ENCODE assay signal across 20 cellular contexts in genomic region chr12:95207407-95207806, GRCh38. TPM values are rescaled to one million over a fixed set of nuclear protein-coding genes. Genes with fewer than 3 reads are reported as not detected.
DNase-seq lines count a peak whose midpoint lies in the region; ATAC-seq, FAIRE-seq and TF ChIP-seq lines count a peak whose summit lies in the region.
"Had no signal": no experiment of that assay in that cellular context is flagged by ENCODE, and none has a peak within 500 bp of the region (broad histone marks: within the 10 kb centered on the region; RNA-seq: fewer than 3 reads in every experiment).

No MANE protein-coding gene starts in this region.

- H3K4me1 Mint-ChIP-seq in Calu3 (ENCODE audit: low read depth, unreplicated experiment) (peaks cover 69% of the 10 kb centered on the region), IgD-negative memory B cell (peaks cover 33 to 54% (median 35%) of the 10 kb centered on the region in 3 donors)

- FAIRE-seq in H1 (lab: Jason Lieb, UNC) = no peak

- H2BK5ac ChIP-seq in H1 (ENCODE audit: low read depth, low read length) = no peak overlapping the region
- H2BK5ac ChIP-seq in mesenchymal stem cell (ENCODE audit: low read depth, low read length, poor library complexity, severe bottlenecking) = no peak overlapping the region

- H4K20me1 ChIP-seq in H1 (replicated peaks in 1 of 2; ENCODE audit: control insufficient read depth in 1 of 2, insufficient read depth in 2 of 2, low read length in 2 of 2) = no peaks in the 10 kb centered on the region

- H3K56ac ChIP-seq in H1 (replicated peaks; ENCODE audit: insufficient read length, low read depth, low read length) = no peak overlapping the region

- no peaks in the 10 kb centered on the region; the same call in 1 of the 2 replicates for H3K79me1 ChIP-seq in H1 (ENCODE audit: low read depth, low read length)
- peaks cover 10% of the 10 kb centered on the region for H3K79me1 ChIP-seq in mesenchymal stem cell (replicated peaks; ENCODE audit: low read length, poor library complexity, severe bottlenecking)

- no peak overlapping the region for H4K91ac ChIP-seq in H1 (replicated peaks; ENCODE audit: insufficient read length, low read length)
- H4K91ac ChIP-seq in mesenchymal stem cell (ENCODE audit: low read length) = no peak overlapping the region

- CTCF ChIA-PET in Calu3 (lab: Charles Lee) = no interaction called here
- CTCF ChIA-PET in H1 (lab: Charles Lee; ENCODE audit: partially characterized antibody) = interaction anchor here (0.6 kb wide), 1 partner anchor 61 kb away, joined by 4 read pairs; no protein-coding TSS in a partner anchor

- H3K14ac ChIP-seq in H1 (ENCODE audit: insufficient read length) (no peak overlapping the region), mesenchymal stem cell (ENCODE audit: low read length in 2 of 2) (no peak overlapping the region)

- H3K4me1 ChIP-seq in H1 (replicated peaks in 1 of 4; ENCODE audit: control insufficient read depth in 3 of 4, insufficient read depth in 4 of 4, low read length in 3 of 4) = peaks cover 2 to 39% (median 25%) of the 10 kb centered on the region in 4 experiments; a peak in 6 of 7 replicates
- peaks cover 16% of the 10 kb centered on the region for H3K4me1 ChIP-seq in mesenchymal stem cell (ENCODE audit: control insufficient read depth, insufficient read depth, low read depth, low read length)
- peaks cover 26 to 41% of the 10 kb centered on the region in 2 donors for H3K4me1 ChIP-seq in left lung
- H3K4me1 ChIP-seq: BE2C had no signal

- intact Hi-C loops in Calu3 (cut with micrococcal nuclease; ENCODE audit: unreplicated experiment) = no loop called here
- intact Hi-C loops in left lung (cut with DNase I) = no loop called here

- H3K27ac ChIP-seq in H1 (ENCODE audit: low read depth, low read length) = no peak overlapping the region
- H3K27ac ChIP-seq in mesenchymal stem cell (ENCODE audit: low read length, poor library complexity, severe bottlenecking) = no peak overlapping the region
- H3K27ac ChIP-seq in left lung = no peak overlapping the region

- H2BK15ac ChIP-seq in H1 (ENCODE audit: low read length) (no peak overlapping the region), mesenchymal stem cell (ENCODE audit: low read depth, poor library complexity, severe bottlenecking) (no peak overlapping the region)

- peaks cover 2% of the 10 kb centered on the region for H3K9me3 Mint-ChIP-seq in Calu3 (ENCODE audit: low read depth, unreplicated experiment)
- no peaks in the 10 kb centered on the region for H3K9me3 Mint-ChIP-seq in IgD-negative memory B cell
- H3K9me3 Mint-ChIP-seq: CD4-positive, alpha-beta T cell had no signal

- no peak overlapping the region for H3K9ac ChIP-seq in H1 (replicated peaks in 1 of 4; ENCODE audit: extremely low read depth in 1 of 4, low read depth in 3 of 4, low read length in 3 of 4)
- no peak overlapping the region for H3K9ac ChIP-seq in mesenchymal stem cell (ENCODE audit: low read length)

- H3K4me3 Mint-ChIP-seq in Calu3 (ENCODE audit: low read depth, unreplicated experiment) (peak overlapping the region; percentile 9), IgD-negative memory B cell (no peak overlapping the region)
- H3K4me3 Mint-ChIP-seq: CD4-positive, alpha-beta T cell had no signal

- H3K79me2 ChIP-seq in H1 (ENCODE audit: control insufficient read depth in 1 of 2, insufficient read depth in 2 of 2, low read length in 2 of 2) = peaks cover 0 to 80% of the 10 kb centered on the region in 2 experiments; a peak in 2 of 4 replicates

- H3K23ac ChIP-seq in H1 (ENCODE audit: insufficient read length) (no peak overlapping the region), mesenchymal stem cell (ENCODE audit: low read length in 2 of 2) (no peak overlapping the region)

- no peak overlapping the region for H3K18ac ChIP-seq in H1 (ENCODE audit: extremely low read depth, low read length)
- H3K18ac ChIP-seq in mesenchymal stem cell (ENCODE audit: low read depth in 1 of 2, low read length in 2 of 2) = no peak overlapping the region

- H2AK5ac ChIP-seq in H1 (ENCODE audit: low read depth, low read length) = no peak overlapping the region
- peak overlapping the region; percentile 49 for H2AK5ac ChIP-seq in mesenchymal stem cell (ENCODE audit: low read length, severe bottlenecking)

- H3K9me3 ChIP-seq in H1 (ENCODE audit: insufficient read depth in 2 of 2, low read depth in 1 of 2, low read length in 1 of 2) (no peaks in the 10 kb centered on the region), mesenchymal stem cell (ENCODE audit: control insufficient read depth, low read length) (no peaks in the 10 kb centered on the region), left lung (no peaks in the 10 kb centered on the region)
- H3K9me3 ChIP-seq: BE2C, Caco-2, MG63 had no signal

- no peak for DNase-seq in Calu3
- DNase-seq in H1 (ENCODE audit: low read depth in 1 of 2, low spot score in 2 of 2) = no peak
- no peak for DNase-seq in mesenchymal stem cell
- no peak for DNase-seq in NCI-H82 treated with DMSO at 0.1 percent for 48 hours (lab: John Stamatoyannopoulos, UW; ENCODE audit: unreplicated experiment)
- no peak for DNase-seq in left lung
- DNase-seq: BE2C; Caco-2; CD4-positive, alpha-beta T cell; DMS153; GF-D8; Karpas-422; MG63; NCI-H1048; NCI-H1436; NCI-H1930; NCI-H2171 treated with DMSO at 0.1 percent for 48 hours; NCI-H446 treated with DMSO at 0.1 percent for 48 hours; NCI-H69 had no signal

- no peaks in the 10 kb centered on the region for H3K27me3 Mint-ChIP-seq in Calu3 (ENCODE audit: unreplicated experiment)
- no peaks in the 10 kb centered on the region for H3K27me3 Mint-ChIP-seq in IgD-negative memory B cell
- H3K27me3 Mint-ChIP-seq: CD4-positive, alpha-beta T cell had no signal

- H3K27ac Mint-ChIP-seq in Calu3 (ENCODE audit: unreplicated experiment) (peak overlapping the region; percentile 98), IgD-negative memory B cell (peak overlapping the region in 2 of 3 donors; percentile 42 to 44)
- H3K27ac Mint-ChIP-seq: CD4-positive, alpha-beta T cell had no signal

- TF ChIP-seq RAD21 in H1 (IDR thresholded peaks at IDR 0.05 in 1 of 2, conservative IDR thresholded peaks at IDR 0.05 in 1 of 2; ENCODE audit: low read depth in 2 of 2, low read length in 2 of 2) = no peak

- POLR2A ChIA-PET in H1 (lab: Charles Lee; ENCODE audit: partially characterized antibody) = interaction anchor here (7.7 kb wide), 1 partner anchor 12 kb away, joined by 89 read pairs; the partner anchor contains the start of genes FGD6 and VEZT

- TF ChIP-seq CTCF in Calu3 (IDR thresholded peaks at IDR 0.05; ENCODE audit: unreplicated experiment) (no peak), H1 (IDR thresholded peaks at IDR 0.05; ENCODE audit: control extremely low read depth in 1 of 3, insufficient read depth in 1 of 3, low read depth in 1 of 3, low read length in 3 of 3) (no peak), left lung (IDR thresholded peaks at IDR 0.05) (no peak)

- H2BK12ac ChIP-seq in H1 (ENCODE audit: low read depth, low read length) (no peak overlapping the region), mesenchymal stem cell (ENCODE audit: low read length in 2 of 2) (no peak overlapping the region)

- H3K4ac ChIP-seq in H1 (replicated peaks; ENCODE audit: insufficient read length, low read depth, low read length) (no peak overlapping the region), mesenchymal stem cell (ENCODE audit: low read depth in 1 of 2, low read length in 2 of 2) (no peak overlapping the region)

- H2BK120ac ChIP-seq in H1 (replicated peaks; ENCODE audit: low read depth, low read length) (no peak overlapping the region), mesenchymal stem cell (ENCODE audit: low read depth, low read length) (no peak overlapping the region)

- no peak overlapping the region for H3K4me3 ChIP-seq in H1 (ENCODE audit: extremely low read depth in 1 of 4, insufficient read depth in 2 of 4, low read depth in 3 of 4, low read length in 4 of 4)
- H3K4me3 ChIP-seq in mesenchymal stem cell (ENCODE audit: insufficient read depth in 1 of 2, low read depth in 1 of 2, low read length in 2 of 2) = no peak overlapping the region
- no peak overlapping the region for H3K4me3 ChIP-seq in left lung
- H3K4me3 ChIP-seq: MG63 had no signal

- no peaks in the 10 kb centered on the region for H3K23me2 ChIP-seq in H1 (ENCODE audit: low read depth, low read length)

- no peak for TF ChIP-seq POLR2A in H1 (IDR thresholded peaks at IDR 0.05; ENCODE audit: control extremely low read depth in 1 of 2, low read depth in 2 of 2, low read length in 2 of 2)

- H2BK20ac ChIP-seq in H1 (ENCODE audit: low read length) = no peak overlapping the region

- no peak for TF ChIP-seq EP300 in H1 (IDR thresholded peaks at IDR 0.05; ENCODE audit: borderline replicate concordance in 1 of 2, low read depth in 2 of 2, low read length in 2 of 2)

- no TSS peak for BruUV-seq in Calu3 (replicated peaks; lab: Mats Ljungman, UMichigan)

- no peak overlapping the region for H2AFZ ChIP-seq in H1 (ENCODE audit: low read length)
- H2AFZ ChIP-seq in mesenchymal stem cell (ENCODE audit: low read depth, low read length) = no peak overlapping the region

- H3K4me2 ChIP-seq in H1 (ENCODE audit: insufficient read depth in 1 of 2, low read depth in 2 of 2, low read length in 2 of 2) (peak overlapping the region; percentile 19 to 25), mesenchymal stem cell (ENCODE audit: low read length, poor library complexity, severe bottlenecking) (no peak overlapping the region)

- no peak for ATAC-seq in left lung
- ATAC-seq in GM21619 (IDR thresholded peaks at IDR 0.05; ENCODE audit: unreplicated experiment) = no peak

- no peak overlapping the region for H4K5ac ChIP-seq in H1 (ENCODE audit: insufficient read length, low read depth, low read length)

- H3K27me3 ChIP-seq in H1 (replicated peaks in 1 of 4; ENCODE audit: control insufficient read depth in 3 of 4, extremely low read depth in 1 of 4, insufficient read depth in 3 of 4, low read length in 3 of 4) (no peaks in the 10 kb centered on the region), mesenchymal stem cell (ENCODE audit: control insufficient read depth in 1 of 2, insufficient read depth in 1 of 2, low read length in 2 of 2) (no peaks in the 10 kb centered on the region), left lung (no peaks in the 10 kb centered on the region)
- H3K27me3 ChIP-seq: BE2C, MG63 had no signal

- 31% methylated on average over 2 of the region's 2 CpGs; no CpG with 5 or more reads in 1 of the 2 experiments for WGBS in H1 (ENCODE audit: extremely low coverage in 1 of 2, insufficient coverage in 1 of 2, insufficient read length in 1 of 2, insufficient replicate concordance in 2 of 2, low coverage in 1 of 2, low lambda C conversion rate in 2 of 2, missing lambda C conversion rate in 1 of 2), 2 experiments
- 81% methylated on average over 2 of the region's 2 CpGs for WGBS in mesenchymal stem cell

- peaks cover 82% of the 10 kb centered on the region for H3K36me3 Mint-ChIP-seq in Calu3 (ENCODE audit: insufficient read depth, unreplicated experiment)
- H3K36me3 Mint-ChIP-seq in IgD-negative memory B cell = peaks cover 2% of the 10 kb centered on the region

- H3K36me3 ChIP-seq in H1 (ENCODE audit: control insufficient read depth in 2 of 4, insufficient read depth in 4 of 4, low read length in 3 of 4) (peaks cover 0 to 12% (median 3%) of the 10 kb centered on the region in 4 experiments; a peak in 3 of 8 replicates), mesenchymal stem cell (ENCODE audit: control insufficient read depth in 1 of 2, insufficient read depth in 2 of 2, low read depth in 1 of 2, low read length in 2 of 2) (no peaks in the 10 kb centered on the region), left lung (no peaks in the 10 kb centered on the region)
- H3K36me3 ChIP-seq: BE2C, MG63 had no signal

- no peak overlapping the region for H4K8ac ChIP-seq in H1 (ENCODE audit: extremely low read depth, insufficient read depth, low read length)
- H4K8ac ChIP-seq in mesenchymal stem cell (ENCODE audit: low read length) = no peak overlapping the region

RNA-seq across cellular contexts. Expression of gene FGD6, which starts 9.9 kb away (rescaled TPM):
- total RNA-seq in Calu3 (2022) (64.5 and 66.6 TPM in 2 replicates), left lung (10 to 100 TPM; 17.3 to 36.0 TPM)
- polyA plus RNA-seq in IgD-negative memory B cell (5.0 TPM), H1 (2011; rRNA removed) (5.8 and 12.2 TPM in 2 replicates)
- total RNA-seq in H1 (2021; fragmentation: NEBNext Ultra II Directional; extraction: Animal tissue kit (Norgen Biotek cat#: 25700)) = 22.4 and 24.3 TPM in 2 replicates
- 8.6 TPM for polyA plus RNA-seq in H1 (2011; cell fraction: cytosol; rRNA removed)
- 5.5 TPM for polyA plus RNA-seq in H1 (2011; cell fraction: nucleus; rRNA removed)
- 7.4 to 12.5 TPM (median 9.1 TPM) in 4 replicates for polyA plus RNA-seq in H1 (2012, experiment 1 of 2)
- polyA plus RNA-seq in H1 (2012, experiment 2 of 2) = 0.49 TPM
- polyA plus RNA-seq in H1 (2013, experiment 1 of 2) = 11.1 TPM
- polyA plus RNA-seq in H1 (2013, experiment 2 of 2) = 11.6 TPM
- polyA minus RNA-seq in H1 (2011; rRNA and poly(A)+ RNA removed) = 18.2 and 35.8 TPM in 2 replicates
- 19.5 TPM for polyA minus RNA-seq in H1 (2011; cell fraction: cytosol; rRNA and poly(A)+ RNA removed)
- 65.5 TPM for polyA minus RNA-seq in H1 (2011; cell fraction: nucleus; rRNA and poly(A)+ RNA removed)
- 3.5 TPM for polyA plus RNA-seq in mesenchymal stem cell (2013, experiment 1 of 2)
- 3.6 TPM for polyA plus RNA-seq in mesenchymal stem cell (2013, experiment 2 of 2)

RNA-seq across cellular contexts. Expression of gene VEZT, which starts 10.2 kb away (rescaled TPM):
- 149 and 160 TPM in 2 replicates for total RNA-seq in Calu3 (2022)
- polyA plus RNA-seq in IgD-negative memory B cell = 21.5 TPM
- total RNA-seq in H1 (2021; fragmentation: NEBNext Ultra II Directional; extraction: Animal tissue kit (Norgen Biotek cat#: 25700)) = 51.1 and 56.1 TPM in 2 replicates
- 24.3 and 44.0 TPM in 2 replicates for polyA plus RNA-seq in H1 (2011; rRNA removed)
- 39.9 TPM for polyA plus RNA-seq in H1 (2011; cell fraction: cytosol; rRNA removed)
- 29.6 TPM for polyA plus RNA-seq in H1 (2011; cell fraction: nucleus; rRNA removed)
- polyA plus RNA-seq in H1 (2012, experiment 1 of 2) = 31.2 to 44.3 TPM (median 35.2 TPM) in 4 replicates
- polyA plus RNA-seq in H1 (2012, experiment 2 of 2) = 2.4 TPM
- polyA plus RNA-seq in H1 (2013, experiment 1 of 2) = 53.0 TPM
- polyA plus RNA-seq in H1 (2013, experiment 2 of 2) = 65.2 TPM
- polyA minus RNA-seq in H1 (2011; rRNA and poly(A)+ RNA removed) = 93.7 and 111 TPM in 2 replicates
- 41.8 TPM for polyA minus RNA-seq in H1 (2011; cell fraction: cytosol; rRNA and poly(A)+ RNA removed)
- 129 TPM for polyA minus RNA-seq in H1 (2011; cell fraction: nucleus; rRNA and poly(A)+ RNA removed)
- polyA plus RNA-seq in mesenchymal stem cell (2013, experiment 1 of 2) = 67.5 TPM
- polyA plus RNA-seq in mesenchymal stem cell (2013, experiment 2 of 2) = 66.4 TPM
- total RNA-seq in left lung = 10 to 100 TPM; 69.4 to 84.3 TPM
